Comparison of ENCODE assay signal across 35 cellular contexts in the genomic region with DNA sequence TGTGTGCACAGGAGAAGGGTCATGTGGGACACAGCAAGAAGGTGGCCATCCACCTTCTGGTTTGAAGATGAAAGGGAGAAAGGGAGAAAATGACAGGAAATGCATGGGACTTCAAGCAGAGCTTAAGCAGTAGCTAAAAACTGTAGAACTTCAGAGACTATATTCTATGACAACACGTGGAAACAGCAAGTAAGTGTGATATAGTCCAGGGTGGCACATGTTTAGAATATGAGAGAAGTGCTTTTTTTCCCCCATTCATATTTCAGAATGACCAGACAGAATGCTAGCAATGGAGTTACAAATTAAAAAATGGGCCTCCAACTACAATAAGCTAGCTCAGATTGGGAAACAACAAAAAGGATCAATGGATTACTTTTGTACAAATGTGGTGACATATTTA.
"Had no signal": no experiment of that assay in that cellular context is flagged by ENCODE, and none has a peak within 500 bp of the region (broad histone marks: within the 10 kb centered on the region; RNA-seq: fewer than 3 reads in every experiment).

No MANE protein-coding gene starts in this region.

- H3K4me3 ChIP-seq: MG63 had no signal

- H3K9me3 ChIP-seq: MG63 had no signal

- H3K27me3 ChIP-seq: MG63 had no signal

- H3K36me3 ChIP-seq: MG63 had no signal

- DNase-seq: Karpas-422, Kasumi-1, MG63, MM.1S, MV-4-11, NCI-H1048, NCI-H1092, NCI-H1092 treated with DMSO at 0.1 percent for 48 hours, NCI-H1105, NCI-H1105 treated with DMSO at 0.1 percent for 48 hours, NCI-H1417, NCI-H1417 treated with DMSO at 0.1 percent for 48 hours, NCI-H1436, NCI-H1436 treated with DMSO at 0.1 percent for 48 hours, NCI-H146, NCI-H1694, NCI-H1694 treated with DMSO at 0.1 percent for 48 hours, NCI-H187, NCI-H187 treated with DMSO at 0.1 percent for 48 hours, NCI-H1930, NCI-H2029, NCI-H2029 treated with DMSO at 0.1 percent for 48 hours, NCI-H2081, NCI-H2081 treated with DMSO at 0.1 percent for 48 hours, NCI-H2107, NCI-H2171, NCI-H2171 treated with DMSO at 0.1 percent for 48 hours, NCI-H2227 treated with DMSO at 0.1 percent for 48 hours, NCI-H226, NCI-H345, NCI-H446, NCI-H446 treated with DMSO at 0.1 percent for 48 hours, NCI-H510A, NCI-H510A treated with DMSO at 0.1 percent for 48 hours, NCI-H524 had no signal
